28 cellular contexts compared by ENCODE assay signal in the genomic region with DNA sequence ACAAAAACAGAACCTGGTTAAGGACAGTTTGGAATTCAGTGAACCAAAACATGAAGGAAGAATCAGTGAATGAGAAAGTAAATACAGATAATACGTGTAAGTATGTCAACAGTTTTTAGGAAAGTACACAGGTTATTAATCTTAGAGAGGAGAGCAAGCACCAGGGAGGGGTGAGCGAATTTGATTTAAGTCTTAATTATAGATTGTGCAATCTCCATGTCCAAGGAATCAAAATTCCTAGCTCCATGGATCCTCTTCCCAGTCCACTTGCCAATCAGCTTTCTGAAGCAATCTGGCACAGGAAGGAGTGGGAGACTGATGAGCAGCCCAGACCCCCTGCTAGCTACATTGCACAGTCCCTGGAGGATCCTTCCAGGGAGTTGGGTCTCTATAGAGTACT.
"Had no signal": no experiment of that assay in that cellular context is flagged by ENCODE, and none has a peak within 500 bp of the region (broad histone marks: within the 10 kb centered on the region; RNA-seq: fewer than 3 reads in every experiment).

No MANE protein-coding gene starts in this region.

- H3K27ac Mint-ChIP-seq: stimulated activated memory B cell treated with anti-CD40 and anti-IgM and Interleukin-4, amounts not matched to agents 10 μg/mL and 1 μg/mL and 100 μg/mL, for 72 hours; stimulated activated naive B cell treated with anti-CD40 and anti-IgM and Interleukin-4, amounts not matched to agents 10 μg/mL and 1 μg/mL and 100 μg/mL, for 72 hours; stimulated activated naive CD8-positive, alpha-beta T cell treated with anti-CD3 and anti-CD28 coated beads, Interleukin-15, amount 100 ng/mL, for 72 hours; stimulated activated naive CD8-positive, alpha-beta T cell treated with anti-CD3 and anti-CD28 coated beads, Interleukin-15, Interleukin-2, amounts not matched to agents 100 ng/mL and 50 ng/mL, for 24 hours; type B pancreatic cell had no signal

- H3K36me3 ChIP-seq: stomach, suprapubic skin, thoracic aorta, thyroid gland, tibial artery, tibial nerve, transverse colon, upper lobe of left lung, upper lobe of right lung, uterus, vagina had no signal

- H3K9me3 ChIP-seq: stomach, suprapubic skin, testis, thoracic aorta, thyroid gland, tibial artery, transverse colon, upper lobe of left lung, upper lobe of right lung, uterus, vagina had no signal

- H3K4me1 Mint-ChIP-seq: stimulated activated memory B cell treated with anti-CD40 and anti-IgM and Interleukin-4, amounts not matched to agents 10 μg/mL and 1 μg/mL and 100 μg/mL, for 72 hours; stimulated activated naive B cell treated with anti-CD40 and anti-IgM and Interleukin-4, amounts not matched to agents 10 μg/mL and 1 μg/mL and 100 μg/mL, for 72 hours; stimulated activated naive CD8-positive, alpha-beta T cell treated with anti-CD3 and anti-CD28 coated beads, Interleukin-15, amount 100 ng/mL, for 72 hours had no signal

- H3K27ac ChIP-seq: stomach, suprapubic skin, testis, thoracic aorta, thyroid gland, tibial artery, tibial nerve, transverse colon, upper lobe of left lung, upper lobe of right lung, uterus, vagina had no signal

- ATAC-seq: stimulated activated memory B cell treated with anti-CD40 and anti-IgM and Interleukin-4, amounts not matched to agents 10 μg/mL and 1 μg/mL and 100 μg/mL, for 72 hours; stimulated activated naive B cell treated with anti-CD40 and anti-IgM and Interleukin-4, amounts not matched to agents 10 μg/mL and 1 μg/mL and 100 μg/mL, for 72 hours; stimulated activated naive CD8-positive, alpha-beta T cell treated with anti-CD3 and anti-CD28 coated beads, Interleukin-15, amount 100 ng/mL, for 72 hours; stimulated activated naive CD8-positive, alpha-beta T cell treated with anti-CD3 and anti-CD28 coated beads, Interleukin-15, Interleukin-2, amounts not matched to agents 100 U/mL and 50 U/mL, for 24 hours; upper lobe of right lung had no signal

- H3K4me3 ChIP-seq: stomach, suprapubic skin, testis, thoracic aorta, thyroid gland, tibial artery, tibial nerve, transverse colon, upper lobe of left lung, upper lobe of right lung, uterus, vagina had no signal

- H3K4me3 Mint-ChIP-seq: stimulated activated memory B cell treated with anti-CD40 and anti-IgM and Interleukin-4, amounts not matched to agents 10 μg/mL and 1 μg/mL and 100 μg/mL, for 72 hours; stimulated activated naive B cell treated with anti-CD40 and anti-IgM and Interleukin-4, amounts not matched to agents 10 μg/mL and 1 μg/mL and 100 μg/mL, for 72 hours; stimulated activated naive CD8-positive, alpha-beta T cell treated with anti-CD3 and anti-CD28 coated beads, Interleukin-15, amount 100 ng/mL, for 72 hours; stimulated activated naive CD8-positive, alpha-beta T cell treated with anti-CD3 and anti-CD28 coated beads, Interleukin-15, Interleukin-2, amounts not matched to agents 100 ng/mL and 50 ng/mL, for 24 hours; type B pancreatic cell had no signal

- H3K9me3 Mint-ChIP-seq: stimulated activated memory B cell treated with anti-CD40 and anti-IgM and Interleukin-4, amounts not matched to agents 10 μg/mL and 1 μg/mL and 100 μg/mL, for 72 hours; stimulated activated naive B cell treated with anti-CD40 and anti-IgM and Interleukin-4, amounts not matched to agents 10 μg/mL and 1 μg/mL and 100 μg/mL, for 72 hours; stimulated activated naive CD8-positive, alpha-beta T cell treated with anti-CD3 and anti-CD28 coated beads, Interleukin-15, amount 100 ng/mL, for 72 hours; stimulated activated naive CD8-positive, alpha-beta T cell treated with anti-CD3 and anti-CD28 coated beads, Interleukin-15, Interleukin-2, amounts not matched to agents 100 ng/mL and 50 ng/mL, for 24 hours; type B pancreatic cell had no signal

- DNase-seq: stimulated activated CD4-positive, alpha-beta T cell treated with anti-CD3 and anti-CD28 coated beads, Interleukin-2, amount 100 ng/mL, for 48 hours; stimulated activated CD4-positive, alpha-beta T cell treated with anti-CD3 and anti-CD28 coated beads, Interleukin-4, amount 100 ng/mL, for 1 hour; stimulated activated CD4-positive, alpha-beta T cell treated with anti-CD3 and anti-CD28 coated beads, Interleukin-4, amount 100 ng/mL, for 24 hours; stimulated activated CD4-positive, alpha-beta T cell treated with anti-CD3 and anti-CD28 coated beads, Interleukin-4, amount 100 ng/mL, for 4 hours; stimulated activated CD8-positive, alpha-beta memory T cell treated with anti-CD3 and anti-CD28 coated beads, Interleukin-4, amount 100 ng/mL, for 48 hours; stimulated activated naive B cell treated with anti-CD40 and anti-IgM and Interleukin-4, amounts not matched to agents 10 μg/mL and 1 μg/mL and 100 μg/mL, for 72 hours; stimulated activated naive CD4-positive, alpha-beta T cell; stimulated activated naive CD4-positive, alpha-beta T cell treated with Interleukin-2 at 50 U/mL for 16 hours; stimulated activated naive CD8-positive, alpha-beta T cell treated with anti-CD3 and anti-CD28 coated beads, Interleukin-15, amount 100 ng/mL, for 72 hours; stimulated activated naive CD8-positive, alpha-beta T cell treated with anti-CD3 and anti-CD28 coated beads, Interleukin-15, Interleukin-2, amounts not matched to agents 100 U/mL and 50 U/mL, for 24 hours; stomach; substantia nigra; testis; thyroid gland; tibial artery; transverse colon; trophoblast cell; upper lobe of left lung; upper lobe of right lung; uterus had no signal

- H3K27me3 ChIP-seq: stomach, suprapubic skin, testis, thyroid gland, tibial artery, tibial nerve, transverse colon, upper lobe of left lung, uterus, vagina had no signal

- H3K36me3 Mint-ChIP-seq: stimulated activated memory B cell treated with anti-CD40 and anti-IgM and Interleukin-4, amounts not matched to agents 10 μg/mL and 1 μg/mL and 100 μg/mL, for 72 hours; stimulated activated naive B cell treated with anti-CD40 and anti-IgM and Interleukin-4, amounts not matched to agents 10 μg/mL and 1 μg/mL and 100 μg/mL, for 72 hours; type B pancreatic cell had no signal

- H3K4me1 ChIP-seq: stomach, suprapubic skin, thyroid gland, tibial nerve, transverse colon, upper lobe of left lung, upper lobe of right lung, uterus, vagina had no signal

- FAIRE-seq: urothelium cell line had no signal
